In the genomic region with DNA sequence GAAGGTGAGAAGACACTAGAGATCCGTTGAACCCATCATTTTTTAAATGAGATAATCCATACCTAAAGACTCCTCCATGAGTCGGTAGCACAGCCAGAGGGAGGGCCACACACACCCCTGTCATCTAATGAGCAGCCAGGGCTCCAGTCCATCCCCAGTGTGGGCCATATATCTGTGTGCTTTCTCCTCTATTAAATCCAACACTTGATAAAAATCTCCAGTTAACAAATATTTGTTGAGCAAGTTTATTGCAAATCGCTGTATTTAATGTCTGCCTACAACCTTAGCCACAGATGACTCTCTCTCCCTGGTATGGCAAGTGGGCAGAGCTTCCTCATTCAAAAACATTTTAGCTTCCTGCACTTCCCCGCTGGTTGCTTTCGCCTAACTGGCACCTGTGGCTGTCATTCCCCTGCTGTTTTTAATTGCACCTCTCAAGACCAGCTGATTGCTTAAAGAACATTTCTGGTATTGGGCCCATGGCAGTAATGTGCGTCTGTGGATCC, we compare ENCODE assay signal across 8 cellular contexts.
DNase-seq lines count a peak whose midpoint lies in the region; ATAC-seq and TF ChIP-seq lines count a peak whose summit lies in the region.

No MANE protein-coding gene starts in this region.

- peak overlapping the region in 2 of 3 donors; percentile 93 to 96 for H3K27ac Mint-ChIP-seq in CD4-positive, CD25-positive, alpha-beta regulatory T cell
- peak overlapping the region; percentile 15 for H3K27ac Mint-ChIP-seq in activated naive CD8-positive, alpha-beta T cell treated with anti-CD3 and anti-CD28 coated beads, Interleukin-2, amount 10 ng/mL, durations not matched to agents 7 days and 5 days

- no peaks in the 10 kb centered on the region for H3K9me3 Mint-ChIP-seq in CD4-positive, CD25-positive, alpha-beta regulatory T cell
- H3K9me3 Mint-ChIP-seq in activated naive CD8-positive, alpha-beta T cell treated with anti-CD3 and anti-CD28 coated beads, Interleukin-2, amount 10 ng/mL, durations not matched to agents 7 days and 5 days = no peaks in the 10 kb centered on the region

- H3K36me3 Mint-ChIP-seq in CD4-positive, CD25-positive, alpha-beta regulatory T cell = peaks cover 10% of the 10 kb centered on the region
- H3K36me3 Mint-ChIP-seq in activated naive CD8-positive, alpha-beta T cell treated with anti-CD3 and anti-CD28 coated beads, Interleukin-2, amount 10 ng/mL, durations not matched to agents 7 days and 5 days = no peaks in the 10 kb centered on the region

- H3K27ac ChIP-seq in CD4-positive, CD25-positive, alpha-beta regulatory T cell (ENCODE audit: insufficient read depth, low read length, poor library complexity, severe bottlenecking) = peak overlapping the region; percentile 28

- no peak for TF ChIP-seq CTCF in mucosa of descending colon (IDR thresholded peaks at IDR 0.05)

- H3K27me3 ChIP-seq in CD4-positive, CD25-positive, alpha-beta regulatory T cell (ENCODE audit: control insufficient read depth, insufficient read depth, low read length) = no peaks in the 10 kb centered on the region

- H3K36me3 ChIP-seq in CD4-positive, CD25-positive, alpha-beta regulatory T cell (ENCODE audit: control insufficient read depth, insufficient read depth, low read length) = peaks cover 4% of the 10 kb centered on the region
- no peaks in the 10 kb centered on the region for H3K36me3 ChIP-seq in mucosa of descending colon (ENCODE audit: low read depth)

- intact Hi-C loops in mucosa of descending colon (cut with DNase I, micrococcal nuclease) = no loop called here

- no peaks in the 10 kb centered on the region for H3K27me3 Mint-ChIP-seq in CD4-positive, CD25-positive, alpha-beta regulatory T cell
- H3K27me3 Mint-ChIP-seq in activated naive CD8-positive, alpha-beta T cell treated with anti-CD3 and anti-CD28 coated beads, Interleukin-2, amount 10 ng/mL, durations not matched to agents 7 days and 5 days = no peaks in the 10 kb centered on the region

- peak overlapping the region; percentile 8 for H3K4me3 ChIP-seq in CD4-positive, CD25-positive, alpha-beta regulatory T cell (ENCODE audit: low read depth, low read length)
- no peak overlapping the region for H3K4me3 ChIP-seq in mucosa of descending colon

- H3K9me3 ChIP-seq in CD4-positive, CD25-positive, alpha-beta regulatory T cell (ENCODE audit: control insufficient read depth in 2 of 2, low read length in 2 of 2) = no peaks in the 10 kb centered on the region
- no peaks in the 10 kb centered on the region for H3K9me3 ChIP-seq in mucosa of descending colon

- peak in 1 of 3 donors; percentile 40 for DNase-seq in CD4-positive, CD25-positive, alpha-beta regulatory T cell
- DNase-seq in M059J (ENCODE audit: low read depth) (peak; percentile 93), mucosa of descending colon (peak in 1 of 3 donors; percentile 47), left lobe of liver (ENCODE audit: low spot score) (no peak), HuH-7.5 (ENCODE audit: low spot score) (no peak)
- no peak for DNase-seq in activated naive CD8-positive, alpha-beta T cell treated with anti-CD3 and anti-CD28 coated beads, Interleukin-2, amount 10 ng/mL, durations not matched to agents 7 days and 5 days

- peak overlapping the region; percentile 58 to 78 (median 71) for H3K4me3 Mint-ChIP-seq in CD4-positive, CD25-positive, alpha-beta regulatory T cell
- H3K4me3 Mint-ChIP-seq in activated naive CD8-positive, alpha-beta T cell treated with anti-CD3 and anti-CD28 coated beads, Interleukin-2, amount 10 ng/mL, durations not matched to agents 7 days and 5 days = no peak overlapping the region

- peak in 1 of 2 donors; percentile 29 for ATAC-seq in CD4-positive, CD25-positive, alpha-beta regulatory T cell (ENCODE audit: low read depth in 2 of 2)
- ATAC-seq in activated naive CD8-positive, alpha-beta T cell treated with anti-CD3 and anti-CD28 coated beads, Interleukin-2, amount 10 ng/mL, durations not matched to agents 7 days and 5 days (ENCODE audit: low read depth) = peak; percentile 19
- peak; percentile 69 for ATAC-seq in mucosa of descending colon
- ATAC-seq in left lobe of liver = no peak
- ATAC-seq in HG03139 (IDR thresholded peaks at IDR 0.05; ENCODE audit: unreplicated experiment) = no peak
- ATAC-seq in GM19035 (IDR thresholded peaks at IDR 0.05; ENCODE audit: unreplicated experiment) = no peak

- peaks cover 54% of the 10 kb centered on the region for H3K4me1 ChIP-seq in CD4-positive, CD25-positive, alpha-beta regulatory T cell (ENCODE audit: control insufficient read depth, insufficient read depth, low read length, poor library complexity, severe bottlenecking)
- peaks cover 58% of the 10 kb centered on the region for H3K4me1 ChIP-seq in mucosa of descending colon (ENCODE audit: low read depth)

- peaks cover 41 to 91% (median 71%) of the 10 kb centered on the region in 4 donors for H3K4me1 Mint-ChIP-seq in CD4-positive, CD25-positive, alpha-beta regulatory T cell
- peaks cover 52% of the 10 kb centered on the region for H3K4me1 Mint-ChIP-seq in activated naive CD8-positive, alpha-beta T cell treated with anti-CD3 and anti-CD28 coated beads, Interleukin-2, amount 10 ng/mL, durations not matched to agents 7 days and 5 days

- POLR2A ChIA-PET in activated naive CD8-positive, alpha-beta T cell treated with anti-CD3 and anti-CD28 coated beads, Interleukin-2, amount 10 ng/mL, durations not matched to agents 7 days and 5 days (lab: Charles Lee) = interaction anchor here (0.5 kb wide), 1 partner anchor 292 kb away, joined by 3 read pairs; no protein-coding TSS in a partner anchor

Comparison
In these comparisons a context has a peak if more than half of its experiments do, and no peak if none do; other contexts are left out.
1. ATAC-seq: peak in activated naive CD8-positive, alpha-beta T cell treated with anti-CD3 and anti-CD28 coated beads, Interleukin-2, amount 10 ng/mL, durations not matched to agents 7 days and 5 days (single experiment) and mucosa of descending colon (single experiment); none in left lobe of liver (single experiment), HG03139 (single experiment) and GM19035 (single experiment).